In the genomic region with DNA sequence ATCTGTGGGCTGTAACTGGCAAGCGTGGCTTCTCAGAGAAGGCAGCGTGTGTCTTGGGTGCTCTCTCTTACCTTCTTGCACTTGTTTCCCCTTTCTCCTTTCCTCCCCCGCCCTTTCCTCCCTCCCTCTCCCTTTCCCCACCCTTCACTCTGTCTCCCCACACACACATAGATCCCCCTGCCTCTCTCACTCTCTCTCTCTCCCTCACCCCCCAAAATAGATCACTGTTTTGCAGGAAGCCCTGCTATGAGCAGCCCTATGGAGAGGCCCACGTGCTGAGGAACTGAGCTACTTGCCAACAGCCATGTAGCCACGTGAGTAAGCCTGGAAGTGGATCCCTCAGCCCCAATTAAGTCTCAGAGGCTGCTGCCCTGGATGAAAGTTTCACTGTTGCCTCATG, we compare ENCODE assay signal across 13 cellular contexts. TPM values are rescaled to one million over a fixed set of nuclear protein-coding genes. Genes with fewer than 3 reads are reported as not detected.
DNase-seq lines count a peak whose midpoint lies in the region; TF ChIP-seq lines count a peak whose summit lies in the region.
"Had no signal": no experiment of that assay in that cellular context is flagged by ENCODE, and none has a peak within 500 bp of the region (broad histone marks: within the 10 kb centered on the region; RNA-seq: fewer than 3 reads in every experiment).

No MANE protein-coding gene starts in this region.

- H3K36me3 Mint-ChIP-seq in HFFc6 (ENCODE audit: low read depth): no peaks in the 10 kb centered on the region
- H3K36me3 Mint-ChIP-seq: IgD-negative memory B cell had no signal

- H3K4me3 Mint-ChIP-seq in HFFc6: no peak overlapping the region
- H3K4me3 Mint-ChIP-seq: CD4-positive, alpha-beta T cell; GM23338; IgD-negative memory B cell had no signal

- H3K27ac Mint-ChIP-seq in HFFc6: no peak overlapping the region
- H3K27ac Mint-ChIP-seq: CD4-positive, alpha-beta T cell; GM23338; IgD-negative memory B cell had no signal

- no peak for TF ChIP-seq CTCF in HFFc6 (IDR thresholded peaks at IDR 0.05)

- H3K4me1 Mint-ChIP-seq in HFFc6 (ENCODE audit: low read depth): no peaks in the 10 kb centered on the region
- H3K4me1 Mint-ChIP-seq: GM23338 had no signal

- no peaks in the 10 kb centered on the region for H3K9me3 Mint-ChIP-seq in HFFc6
- H3K9me3 Mint-ChIP-seq: CD4-positive, alpha-beta T cell; GM23338; IgD-negative memory B cell had no signal

- peaks cover 22% of the 10 kb centered on the region for H3K27me3 Mint-ChIP-seq in HFFc6 (ENCODE audit: insufficient read depth)
- H3K27me3 Mint-ChIP-seq: CD4-positive, alpha-beta T cell; IgD-negative memory B cell had no signal

- DNase-seq in 8988T: peak; percentile 3
- DNase-seq in MV-4-11 (lab: John Stamatoyannopoulos, UW): peak; percentile 23
- peak; percentile 23 for DNase-seq in islet precursor cell
- peak; percentile 21 for DNase-seq in putamen (ENCODE audit: low spot score)
- no peak for DNase-seq in HFFc6
- no peak for DNase-seq in NCI-H1105 (lab: John Stamatoyannopoulos, UW)
- no peak for DNase-seq in medulla oblongata (ENCODE audit: extremely low spot score)
- DNase-seq: AML-193; Caco-2; CD4-positive, alpha-beta T cell; HCEC 1CT had no signal

RNA-seq across cellular contexts. Expression of a gene that starts 4.3 kb away (rescaled TPM):
- total RNA-seq in HFFc6 (2021; fragmentation: NEBNext Ultra II Directional; extraction: Animal tissue kit (Norgen Biotek cat#: 25700)): not detected
- total RNA-seq: Caco-2; CD4-positive, alpha-beta T cell; GM23338 had no signal

RNA-seq across cellular contexts. Expression of a gene that starts 5.8 kb away (rescaled TPM):
- total RNA-seq in HFFc6 (2021; fragmentation: NEBNext Ultra II Directional; extraction: Animal tissue kit (Norgen Biotek cat#: 25700)): under 1 TPM; 0.03 to 0.38 (median 0.06) TPM

RNA-seq across cellular contexts. Expression of a gene that starts 40.4 kb away (rescaled TPM):
- under 1 TPM; 0.33 to 0.99 (median 0.69) TPM for total RNA-seq in HFFc6 (2021; fragmentation: NEBNext Ultra II Directional; extraction: Animal tissue kit (Norgen Biotek cat#: 25700))

Comparison
In these comparisons a context has a peak if more than half of its experiments do, and no peak if none do; other contexts are left out.
1. DNase-seq: peak in 8988T (single experiment), MV-4-11 (single experiment), islet precursor cell (single experiment) and putamen (single experiment); none in HFFc6 (single experiment), NCI-H1105 (single experiment) and medulla oblongata (single experiment).